1 cellular context compared by ENCODE assay signal in genomic region chr6:34655876-34656377, GRCh38.
TF ChIP-seq lines count a peak whose summit lies in the region.
"Not testable (repeated sequence)": the region's sequence is repeated elsewhere in the genome, so short reads cannot be mapped to it uniquely, and the experiment has no call there.

No MANE protein-coding gene starts in this region.

TF ChIP-seq in K562, 482 proteins besides CTCF, POLR2A, EP300 and RAD21:
- TF ChIP-seq ZNF175 (CRISPR knock-in tag; IDR thresholded peaks at IDR 0.05; ENCODE audit: low read depth) (0 out of 2 replicates have a peak, but pooled peaks have one; percentile 46), NR2C2 (tag; IDR thresholded peaks at IDR 0.05) (peak; percentile 58), SMAD4 (CRISPR knock-in tag; conservative IDR thresholded peaks at IDR 0.05) (peak; percentile 41), ZNF384 (IDR thresholded peaks at IDR 0.05; ENCODE audit: low read depth, low read length) (peak; percentile 52; the same call in 1 of the 2 replicates), PREB (CRISPR knock-in tag; IDR thresholded peaks at IDR 0.05) (0 out of 2 replicates have a peak, but pooled peaks have one; percentile 14), TBL1XR1 (IDR thresholded peaks at IDR 0.05; ENCODE audit: low read length in 2 of 2) (0 out of 4 replicates have a peak, but pooled peaks of 1 of the 2 experiments have one; percentile 30), CTBP1 (IDR thresholded peaks at IDR 0.05; ENCODE audit: borderline replicate concordance) (0 out of 2 replicates have a peak, but pooled peaks have one; percentile 11), ZBTB1 (CRISPR knock-in tag; IDR thresholded peaks at IDR 0.05; ENCODE audit: borderline replicate concordance, low read depth) (0 out of 2 replicates have a peak, but pooled peaks have one; percentile 39), TGIF2 (CRISPR knock-in tag; IDR thresholded peaks at IDR 0.05) (0 out of 2 replicates have a peak, but pooled peaks have one; percentile 20)
- not testable (repeated sequence) for TF ChIP-seq NR2C2 (CRISPR knock-in tag; IDR thresholded peaks at IDR 0.05)
